In genomic region chr12:107385518-107385917, GRCh38 we compare ENCODE assay signal across 17 cellular contexts.
DNase-seq lines count a peak whose midpoint lies in the region; ATAC-seq, FAIRE-seq and TF ChIP-seq lines count a peak whose summit lies in the region.
"Had no signal": no experiment of that assay in that cellular context is flagged by ENCODE, and none has a peak within 500 bp of the region (broad histone marks: within the 10 kb centered on the region; RNA-seq: fewer than 3 reads in every experiment).

No MANE protein-coding gene starts in this region.

- H3K36me3 ChIP-seq in tibial nerve = no peaks in the 10 kb centered on the region
- H3K36me3 ChIP-seq: SJSA1 had no signal

- TF ChIP-seq EP300 in A549 (IDR thresholded peaks at IDR 0.05) = no peak
- no peak for TF ChIP-seq EP300 in tibial nerve (IDR thresholded peaks at IDR 0.05)

- WGBS in A549 (ENCODE audit: missing lambda C conversion rate) = 65% methylated on average over 8 of the region's 8 CpGs
- WGBS in tibial nerve, 2 donors = 63 to 71% methylated on average over 5 to 8 of the region's 8 CpGs

- peak overlapping the region; percentile 31 for H3K4me2 ChIP-seq in A549

- no peak for TF ChIP-seq RAD21 in A549 (conservative IDR thresholded peaks at IDR 0.05 in 1 of 2, IDR thresholded peaks at IDR 0.05 in 1 of 2)

- DNase-seq in A549 (ENCODE audit: low read depth in 1 of 2, low spot score in 1 of 2) (peak in 1 of 2 experiments; percentile 74), HPDE6-E6E7 (ENCODE audit: extremely low spot score) (peak; percentile 60), astrocyte of the spinal cord (ENCODE audit: low read depth, low spot score) (peak; percentile 29), foreskin keratinocyte (peak; percentile 64 to 82), Ammon's horn (ENCODE audit: low spot score) (no peak), tibial nerve (ENCODE audit: low spot score in 2 of 2) (no peak)
- DNase-seq in activated effector memory CD4-positive, alpha-beta T cell treated with anti-CD3 and anti-CD28 coated beads, Interleukin-2, amount 50 U/mL, for 16 hours = no peak
- DNase-seq: activated CD4-positive, CD25-positive, alpha-beta regulatory T cell treated with anti-CD3 and anti-CD28 coated beads, Interleukin-2, amount 50 U/mL, for 72 hours; activated gamma-delta T cell treated with Interleukin-2 at 50 U/mL for 16 hours; amygdala; CD4-positive, alpha-beta memory T cell; DMS79 treated with DMSO at 0.1 percent for 48 hours; NCI-H1930; T-helper 9 cell had no signal

- TF ChIP-seq POLR2A in A549 (IDR thresholded peaks at IDR 0.05; ENCODE audit: low read length) = no peak
- TF ChIP-seq POLR2A in tibial nerve (IDR thresholded peaks at IDR 0.05) = no peak

- ATAC-seq in A549 = peak; percentile 52 to 56; a peak in 4 of 6 replicates
- peak; percentile 82 for ATAC-seq in foreskin keratinocyte
- no peak for ATAC-seq in GM18517 (IDR thresholded peaks at IDR 0.05; ENCODE audit: unreplicated experiment)
- ATAC-seq: naive thymus-derived CD8-positive, alpha-beta T cell had no signal

- H3K27me3 ChIP-seq in foreskin keratinocyte (no peaks in the 10 kb centered on the region), tibial nerve (no peaks in the 10 kb centered on the region)
- H3K27me3 ChIP-seq: SJSA1 had no signal

- CTCF ChIA-PET in A549 (lab: Yijun Ruan, JAX) = interaction anchor here (1.0 to 3.3 kb wide), 4 partner anchors 9 to 20 kb away, joined by 3 to 13 read pairs (median 6); no protein-coding TSS in a partner anchor

- H3K27ac ChIP-seq in A549 (peak overlapping the region; percentile 64 to 87), foreskin keratinocyte (peak overlapping the region; percentile 50), tibial nerve (no peak overlapping the region)
- H3K27ac ChIP-seq: SJSA1 had no signal

- H3K4me3 ChIP-seq in A549 (no peak overlapping the region), astrocyte of the spinal cord (ENCODE audit: low read depth, low read length) (no peak overlapping the region), tibial nerve (no peak overlapping the region)
- H3K4me3 ChIP-seq: SJSA1 had no signal

- POLR2A ChIA-PET in A549 (lab: Yijun Ruan, JAX) = no interaction called here

- in situ Hi-C loops in astrocyte of the spinal cord (cut with HindIII; ENCODE audit: low sequenced_read_pairs) = no loop called here

- H3K9me3 ChIP-seq in A549 (peaks cover 10% of the 10 kb centered on the region; the same call in 2 of the 3 replicates), tibial nerve (peaks cover 0 to 9% (median 0%) of the 10 kb centered on the region in 4 donors)
- H3K9me3 ChIP-seq: SJSA1 had no signal

- no peak for FAIRE-seq in A549 (lab: Jason Lieb, UNC)

- H3K4me1 ChIP-seq in A549 = peaks cover 59% of the 10 kb centered on the region
- H3K4me1 ChIP-seq in foreskin keratinocyte = peaks cover 16% of the 10 kb centered on the region
- peaks cover 0 to under 1% (median under 1%) of the 10 kb centered on the region in 4 donors for H3K4me1 ChIP-seq in tibial nerve

- TF ChIP-seq CTCF in A549 (IDR thresholded peaks at IDR 0.05) = no peak
- TF ChIP-seq CTCF in astrocyte of the spinal cord (IDR thresholded peaks at IDR 0.05; ENCODE audit: low read depth, low read length) = no peak
- no peak for TF ChIP-seq CTCF in foreskin keratinocyte (conservative IDR thresholded peaks at IDR 0.05)
- TF ChIP-seq CTCF in tibial nerve (IDR thresholded peaks at IDR 0.05) = no peak

TF ChIP-seq in A549, 52 proteins besides CTCF, POLR2A, EP300 and RAD21:
- TF ChIP-seq ZNF302 (CRISPR knock-in tag; IDR thresholded peaks at IDR 0.05) (no peak), MAFK (IDR thresholded peaks at IDR 0.05; ENCODE audit: partially characterized antibody) (peak; percentile 98)

Comparison
In these comparisons a context has a peak if more than half of its experiments do, and no peak if none do; other contexts are left out.
1. DNase-seq: peak in HPDE6-E6E7 (single experiment), astrocyte of the spinal cord (single experiment) and foreskin keratinocyte (2 of 2); none in activated effector memory CD4-positive, alpha-beta T cell treated with anti-CD3 and anti-CD28 coated beads, Interleukin-2, amount 50 U/mL, for 16 hours (single experiment), Ammon's horn (single experiment) and tibial nerve (0 of 2).
2. H3K27ac ChIP-seq: peak in A549 (2 of 2) and foreskin keratinocyte (single experiment); none in tibial nerve (0 of 4).